Comparison of ENCODE assay signal across 1 cellular context in the genomic region with DNA sequence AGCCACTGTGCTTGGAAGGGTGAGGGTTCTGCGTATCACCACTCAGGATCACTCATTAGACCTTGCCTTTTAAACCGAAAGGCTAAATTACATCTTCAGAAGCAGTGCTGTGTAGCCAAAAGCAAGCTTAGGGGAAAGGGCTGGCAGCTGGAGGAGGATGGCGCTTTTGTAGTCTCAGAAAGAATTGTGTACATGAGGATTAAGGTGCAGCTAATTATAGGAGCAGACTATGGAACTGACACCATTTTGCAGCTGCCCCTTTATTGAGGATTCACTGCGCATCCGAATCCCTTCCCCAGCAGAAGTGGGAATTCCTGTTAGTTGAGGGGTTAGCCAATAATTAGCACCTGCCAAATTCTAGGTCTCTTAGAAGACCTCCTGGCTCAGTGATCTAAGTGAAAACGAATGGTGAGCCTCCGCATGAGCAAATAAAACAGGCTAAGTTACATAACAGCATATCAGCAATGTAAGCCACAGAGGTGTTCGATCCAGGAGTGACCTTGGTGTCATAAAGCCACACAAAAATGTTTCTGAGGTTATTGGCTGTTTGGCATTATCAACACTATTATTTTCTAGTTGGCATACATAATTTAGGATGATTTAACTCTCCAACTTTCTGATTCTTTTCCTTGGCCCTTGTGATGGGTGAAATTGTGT.
TF ChIP-seq lines count a peak whose summit lies in the region.

No MANE protein-coding gene starts in this region.

TF ChIP-seq in HepG2, 621 proteins besides CTCF, POLR2A, EP300 and RAD21:
- TF ChIP-seq SOX5 (CRISPR knock-in tag; IDR thresholded peaks at IDR 0.05; ENCODE audit: borderline replicate concordance) (no peak), ZNF883 (CRISPR knock-in tag; IDR thresholded peaks at IDR 0.05; ENCODE audit: not compliant biosample characterization) (no peak), ATRX (CRISPR knock-in tag; IDR thresholded peaks at IDR 0.05; ENCODE audit: borderline replicate concordance) (no peak), ZNF224 (CRISPR knock-in tag; IDR thresholded peaks at IDR 0.05) (no peak)
